In genomic region chr2:134273240-134273983, GRCh38 we compare ENCODE assay signal across 15 cellular contexts. TPM values are rescaled to one million over a fixed set of nuclear protein-coding genes. Genes with fewer than 3 reads are reported as not detected.
A peak's percentile ranks its signal among the peaks of the same experiment; 100 is the strongest.
DNase-seq lines count a peak whose midpoint lies in the region; ATAC-seq and TF ChIP-seq lines count a peak whose summit lies in the region.
"Had no signal": no experiment of that assay in that cellular context is flagged by ENCODE, and none has a peak within 500 bp of the region (broad histone marks: within the 10 kb centered on the region; RNA-seq: fewer than 3 reads in every experiment).

No MANE protein-coding gene starts in this region.

- CTCF ChIA-PET in activated B cell treated with CpG ODN at 0.5 μM for 24 hours (lab: Charles Lee) = interaction anchor here (0.8 to 3.7 kb wide), 4 partner anchors 11 to 156 kb away, joined by 3 to 27 read pairs (median 13); no protein-coding TSS in a partner anchor

- no peak for ATAC-seq in activated B cell treated with CpG ODN at 0.5 μM for 24 hours (ENCODE audit: low read depth)
- no peak for ATAC-seq in naive B cell (ENCODE audit: low read depth in 2 of 2)
- ATAC-seq in GM18909 (IDR thresholded peaks at IDR 0.05; ENCODE audit: poor library complexity, unreplicated experiment) = no peak
- no peak for ATAC-seq in GM19463 (IDR thresholded peaks at IDR 0.05; ENCODE audit: unreplicated experiment)

- H3K9me3 ChIP-seq in right atrium auricular region = no peaks in the 10 kb centered on the region

- H3K27me3 ChIP-seq in right atrium auricular region = no peaks in the 10 kb centered on the region

- H3K4me3 Mint-ChIP-seq in activated B cell treated with CpG ODN at 0.5 μM for 24 hours = peak overlapping the region; percentile 74
- H3K4me3 Mint-ChIP-seq in naive B cell = peak overlapping the region; percentile 41 to 94 (median 76)
- H3K4me3 Mint-ChIP-seq: CD4-positive, CD25-positive, alpha-beta regulatory T cell; HFFc6 had no signal

- no peaks in the 10 kb centered on the region for H3K36me3 ChIP-seq in right atrium auricular region

- DNase-seq in right atrium auricular region (ENCODE audit: low spot score) (no peak), cardiac septum (ENCODE audit: low spot score) (no peak), activated B cell treated with CpG ODN at 0.5 μM for 24 hours (no peak), naive B cell (no peak), SK-N-DZ (ENCODE audit: low spot score) (no peak), GM13977 (ENCODE audit: low spot score) (no peak)
- DNase-seq: CD4-positive, CD25-positive, alpha-beta regulatory T cell; HFFc6; MM.1S; NCI-H1105 treated with DMSO at 0.1 percent for 48 hours; NCI-H187; NCI-H2171; NCI-H510A had no signal

- peaks cover 0 to 82% of the 10 kb centered on the region in 2 donors for H3K4me1 ChIP-seq in right atrium auricular region

- peak overlapping the region; percentile 26 to 37 for H3K27ac ChIP-seq in right atrium auricular region

- intact Hi-C loops in cardiac septum (cut with DNase I) (no loop called here), activated B cell treated with CpG ODN at 0.5 μM for 24 hours (cut with micrococcal nuclease) (no loop called here)

- POLR2A ChIA-PET in activated B cell treated with CpG ODN at 0.5 μM for 24 hours (lab: Charles Lee) = interaction anchor here (0.6 to 6.0 kb wide), 17 partner anchors 8 to 154 kb away, joined by 3 to 93 read pairs (median 5); partner anchors contain the start of gene MGAT5

- in situ Hi-C loops in GM13977 (cut with MboI; ENCODE audit: low pct_unique_long_range_greater_than_20kb, low sequenced_read_pairs, unreplicated experiment) = no loop called here

- TF ChIP-seq CTCF in right atrium auricular region (IDR thresholded peaks at IDR 0.05) (no peak), activated B cell treated with CpG ODN at 0.5 μM for 24 hours (IDR thresholded peaks at IDR 0.05) (no peak), GM13977 (IDR thresholded peaks at IDR 0.05; ENCODE audit: extremely low read depth, insufficient read depth, missing control alignments) (no peak)

- H3K27ac Mint-ChIP-seq in activated B cell treated with CpG ODN at 0.5 μM for 24 hours = peak overlapping the region; percentile 94
- H3K27ac Mint-ChIP-seq in naive B cell = peak overlapping the region; percentile 80 to 100 (median 99)
- H3K27ac Mint-ChIP-seq: CD4-positive, CD25-positive, alpha-beta regulatory T cell; HFFc6 had no signal

- H3K36me3 Mint-ChIP-seq in activated B cell treated with CpG ODN at 0.5 μM for 24 hours (ENCODE audit: low read depth) (peaks cover 56% of the 10 kb centered on the region), naive B cell (peaks cover 34 to 50% of the 10 kb centered on the region in 2 donors)

- peaks cover 5% of the 10 kb centered on the region for H3K9me3 Mint-ChIP-seq in activated B cell treated with CpG ODN at 0.5 μM for 24 hours
- peaks cover 4 to 12% (median 7%) of the 10 kb centered on the region in 7 donors for H3K9me3 Mint-ChIP-seq in naive B cell
- H3K9me3 Mint-ChIP-seq: CD4-positive, CD25-positive, alpha-beta regulatory T cell; HFFc6 had no signal

- H3K4me3 ChIP-seq in right atrium auricular region = no peak overlapping the region

- H3K4me1 Mint-ChIP-seq in activated B cell treated with CpG ODN at 0.5 μM for 24 hours (peaks cover 98% of the 10 kb centered on the region), naive B cell (peaks cover 87 to 95% (median 93%) of the 10 kb centered on the region in 3 donors)

- no peaks in the 10 kb centered on the region for H3K27me3 Mint-ChIP-seq in activated B cell treated with CpG ODN at 0.5 μM for 24 hours
- H3K27me3 Mint-ChIP-seq in naive B cell = no peaks in the 10 kb centered on the region
- H3K27me3 Mint-ChIP-seq: CD4-positive, CD25-positive, alpha-beta regulatory T cell had no signal

RNA-seq across cellular contexts. Expression of gene MGAT5, which starts 19.5 kb away (rescaled TPM):
- total RNA-seq in right atrium auricular region (10 to 100 TPM; 56.9 to 91.0 TPM), cardiac septum (75.3 TPM), activated B cell treated with CpG ODN at 0.5 μM for 24 hours (66.7 and 69.0 TPM in 2 replicates)
- 10 to 100 TPM in 5 of 6 donors, 1 to 10 TPM in 1; 9.7 to 41.3 (median 29.6) TPM for polyA plus RNA-seq in naive B cell (ENCODE audit: low read depth in 6 of 6)
- 37.1 and 55.6 TPM in 2 replicates for polyA plus RNA-seq in SK-N-DZ (2014; cell fraction: cytosol; rRNA removed)
- polyA plus RNA-seq in SK-N-DZ (2014; cell fraction: nucleus; rRNA removed) = 20.4 and 23.6 TPM in 2 replicates
